In the genomic region with DNA sequence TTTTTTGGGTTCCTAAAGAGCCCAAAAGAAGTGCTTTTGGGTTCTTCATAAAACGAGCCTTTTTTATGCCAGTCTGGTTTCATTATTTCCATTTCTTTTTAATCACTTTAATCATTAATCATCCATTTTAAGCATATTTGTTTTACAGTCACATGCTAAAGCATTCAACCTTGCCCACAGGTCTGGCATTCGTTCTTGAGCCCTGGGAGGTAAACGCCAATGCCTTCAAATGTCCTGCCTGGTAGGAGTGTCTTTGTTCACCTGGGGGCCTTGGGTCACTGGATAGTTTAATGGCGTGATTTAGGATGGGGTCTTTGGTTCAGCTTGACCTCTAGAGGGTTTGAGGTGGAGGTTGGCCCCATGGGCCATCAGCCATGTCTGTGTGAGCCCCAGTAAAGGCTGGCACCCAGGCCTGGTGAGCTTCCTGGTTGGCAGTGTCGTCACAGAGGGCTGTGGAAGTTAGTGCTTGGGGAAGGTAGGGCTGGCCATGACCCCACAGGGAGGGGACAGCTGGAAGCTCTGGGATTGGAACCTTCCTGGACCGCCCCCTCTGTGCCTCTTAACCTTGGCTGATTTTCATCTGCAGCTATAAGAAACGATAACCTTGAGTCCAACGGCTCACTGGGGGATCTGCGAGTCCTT, we compare ENCODE assay signal across 16 cellular contexts. TPM values are rescaled to one million over a fixed set of nuclear protein-coding genes. Genes with fewer than 3 reads are reported as not detected.
DNase-seq lines count a peak whose midpoint lies in the region; ATAC-seq, FAIRE-seq and TF ChIP-seq lines count a peak whose summit lies in the region.
"Had no signal": no experiment of that assay in that cellular context is flagged by ENCODE, and none has a peak within 500 bp of the region (broad histone marks: within the 10 kb centered on the region; RNA-seq: fewer than 3 reads in every experiment).

No MANE protein-coding gene starts in this region.

- no peak overlapping the region for H3K4me2 ChIP-seq in BLaER1

- peaks cover 13% of the 10 kb centered on the region for H3K9me3 Mint-ChIP-seq in activated CD4-positive, alpha-beta T cell treated with anti-CD3 and anti-CD28 coated beads, Interleukin-2, amount 10 ng/mL, durations not matched to agents 7 days and 5 days
- H3K9me3 Mint-ChIP-seq in chondrocyte (ENCODE audit: low read depth), result peaks cover 10% of the 10 kb centered on the region

- H3K4me3 ChIP-seq in BLaER1, result no peak overlapping the region
- H3K4me3 ChIP-seq in pancreas, result no peak overlapping the region
- H3K4me3 ChIP-seq in brain microvascular endothelial cell (ENCODE audit: low read depth, low read length), result no peak overlapping the region
- H3K4me3 ChIP-seq: BLaER1 treated with 17β-estradiol and CSF1 and Interleukin-3, amounts not matched to agents 10 nM and 100 nM had no signal

- in situ Hi-C loops in brain microvascular endothelial cell (cut with HindIII; ENCODE audit: low pct_ligation_motif_present, low sequenced_read_pairs), result no loop called here

- H3K27ac ChIP-seq in BLaER1 (peak overlapping the region; percentile 69; the same call in 1 of the 2 replicates), pancreas (peak overlapping the region; percentile 0 to 56 (median 38)), brain microvascular endothelial cell (no peak overlapping the region)
- H3K27ac ChIP-seq: 22Rv1 had no signal

- peaks cover 5% of the 10 kb centered on the region for H3K4me1 Mint-ChIP-seq in activated CD4-positive, alpha-beta T cell treated with anti-CD3 and anti-CD28 coated beads, Interleukin-2, amount 10 ng/mL, durations not matched to agents 7 days and 5 days
- H3K4me1 Mint-ChIP-seq in chondrocyte (ENCODE audit: low read depth), result no peaks in the 10 kb centered on the region

- no peak overlapping the region for H3K9ac ChIP-seq in BLaER1

- H3K27me3 Mint-ChIP-seq in activated CD4-positive, alpha-beta T cell treated with anti-CD3 and anti-CD28 coated beads, Interleukin-2, amount 10 ng/mL, durations not matched to agents 7 days and 5 days, result no peaks in the 10 kb centered on the region
- H3K27me3 Mint-ChIP-seq in chondrocyte (ENCODE audit: low read depth), result no peaks in the 10 kb centered on the region
- H3K27me3 Mint-ChIP-seq: CD4-positive, CD25-positive, alpha-beta regulatory T cell had no signal

- H3K4me1 ChIP-seq in BLaER1 (peaks cover 14% of the 10 kb centered on the region), pancreas (no peaks in the 10 kb centered on the region)

- H3K36me3 Mint-ChIP-seq in activated CD4-positive, alpha-beta T cell treated with anti-CD3 and anti-CD28 coated beads, Interleukin-2, amount 10 ng/mL, durations not matched to agents 7 days and 5 days (ENCODE audit: low read depth), result peaks cover 43% of the 10 kb centered on the region
- peaks cover 33% of the 10 kb centered on the region for H3K36me3 Mint-ChIP-seq in chondrocyte (ENCODE audit: low read depth)

- H3K36me3 ChIP-seq in BLaER1 (peaks cover 89% of the 10 kb centered on the region), pancreas (peaks cover 0 to 30% (median 0%) of the 10 kb centered on the region in 3 donors), brain microvascular endothelial cell (replicated peaks) (peaks cover 11% of the 10 kb centered on the region)

- H3K4me3 Mint-ChIP-seq in activated CD4-positive, alpha-beta T cell treated with anti-CD3 and anti-CD28 coated beads, Interleukin-2, amount 10 ng/mL, durations not matched to agents 7 days and 5 days, result no peak overlapping the region
- H3K4me3 Mint-ChIP-seq in chondrocyte (ENCODE audit: unreplicated experiment), result no peak overlapping the region
- H3K4me3 Mint-ChIP-seq: CD4-positive, CD25-positive, alpha-beta regulatory T cell; HFFc6 had no signal

- DNase-seq in activated CD4-positive, alpha-beta T cell treated with anti-CD3 and anti-CD28 coated beads, Interleukin-2, amount 10 ng/mL, durations not matched to agents 7 days and 5 days, result no peak
- no peak for DNase-seq in activated CD4-positive, alpha-beta T cell treated with anti-CD3 and anti-CD28 coated beads, Interleukin-2, amount 50 U/mL, for 1 hour
- DNase-seq in chondrocyte (ENCODE audit: low spot score) (peak; percentile 46), pancreas (no peak), GM20000 (ENCODE audit: low spot score) (no peak), Ammon's horn (ENCODE audit: low spot score) (no peak), brain microvascular endothelial cell (no peak)
- DNase-seq: Calu3; CD4-positive, CD25-positive, alpha-beta regulatory T cell; DMS 273 treated with DMSO at 0.1 percent for 48 hours; HCEC 1CT; HFFc6 had no signal

- H3K27me3 ChIP-seq in BLaER1, result no peaks in the 10 kb centered on the region
- H3K27me3 ChIP-seq in pancreas, result no peaks in the 10 kb centered on the region
- H3K27me3 ChIP-seq in brain microvascular endothelial cell (replicated peaks), result no peaks in the 10 kb centered on the region
- H3K27me3 ChIP-seq: BLaER1 treated with 17β-estradiol and CSF1 and Interleukin-3, amounts not matched to agents 10 nM and 100 nM had no signal

- H3K27ac Mint-ChIP-seq in activated CD4-positive, alpha-beta T cell treated with anti-CD3 and anti-CD28 coated beads, Interleukin-2, amount 10 ng/mL, durations not matched to agents 7 days and 5 days, result peak overlapping the region; percentile 9
- H3K27ac Mint-ChIP-seq in chondrocyte (ENCODE audit: unreplicated experiment), result no peak overlapping the region
- H3K27ac Mint-ChIP-seq: CD4-positive, CD25-positive, alpha-beta regulatory T cell; HFFc6 had no signal

- TF ChIP-seq CTCF in chondrocyte (IDR thresholded peaks at IDR 0.05), result no peak
- no peak for TF ChIP-seq CTCF in pancreas (IDR thresholded peaks at IDR 0.05)
- TF ChIP-seq CTCF in GM20000 (IDR thresholded peaks at IDR 0.05; ENCODE audit: extremely low read depth, missing control alignments), result no peak
- TF ChIP-seq CTCF in brain microvascular endothelial cell (IDR thresholded peaks at IDR 0.05; ENCODE audit: low read depth, low read length, missing control alignments), result no peak

- WGBS in pancreas, 2 donors, result 62 to 72% methylated on average over 9 of the region's 9 CpGs

- intact Hi-C loops in pancreas (cut with DNase I), result no loop called here

- POLR2A ChIA-PET in activated CD4-positive, alpha-beta T cell treated with anti-CD3 and anti-CD28 coated beads, Interleukin-2, amount 10 ng/mL, durations not matched to agents 7 days and 5 days (lab: Charles Lee), result no interaction called here

- no peaks in the 10 kb centered on the region for H4K20me1 ChIP-seq in BLaER1

- peak; percentile 38 to 53 (median 44) for ATAC-seq in pancreas

- FAIRE-seq in pancreas (lab: Jason Lieb, UNC), result no peak
- FAIRE-seq: HTR-8/SVneo had no signal

- CTCF ChIA-PET in activated CD4-positive, alpha-beta T cell treated with anti-CD3 and anti-CD28 coated beads, Interleukin-2, amount 10 ng/mL, durations not matched to agents 7 days and 5 days (lab: Charles Lee), result no interaction called here

- H3K9me3 ChIP-seq in BLaER1 (peaks cover 13% of the 10 kb centered on the region), pancreas (no peaks in the 10 kb centered on the region)

RNA-seq across cellular contexts. Expression of a gene that starts 20.2 kb away (rescaled TPM):
- 10 to 100 TPM; 29.4 to 31.1 TPM for total RNA-seq in activated CD4-positive, alpha-beta T cell treated with anti-CD3 and anti-CD28 coated beads, Interleukin-2, amount 10 ng/mL, durations not matched to agents 7 days and 5 days
- total RNA-seq in chondrocyte, result 25.0 to 25.7 TPM (median 25.3 TPM) in 3 replicates
- 10 to 100 TPM in 1 of 6 donors, 1 to 10 TPM in 5; 6.7 to 11.6 (median 9.0) TPM for total RNA-seq in pancreas
- polyA plus RNA-seq in pancreas, result 10 to 100 TPM in 1 of 2 donors, 1 to 10 TPM in 1; 9.0 to 11.4 TPM

RNA-seq across cellular contexts. Expression of a gene that starts 22.6 kb away (rescaled TPM):
- total RNA-seq in activated CD4-positive, alpha-beta T cell treated with anti-CD3 and anti-CD28 coated beads, Interleukin-2, amount 10 ng/mL, durations not matched to agents 7 days and 5 days, result 10 to 100 TPM; 10.6 to 12.5 TPM
- total RNA-seq in chondrocyte (5.8 to 8.2 TPM (median 7.3 TPM) in 3 replicates), pancreas (1 to 10 TPM; 3.3 to 6.4 (median 4.3) TPM)
- polyA plus RNA-seq in pancreas, result 1 to 10 TPM; 7.3 to 8.6 TPM

RNA-seq across cellular contexts. Expression of a gene that starts 22.9 kb away (rescaled TPM):
- total RNA-seq in activated CD4-positive, alpha-beta T cell treated with anti-CD3 and anti-CD28 coated beads, Interleukin-2, amount 10 ng/mL, durations not matched to agents 7 days and 5 days, result 10 to 100 TPM; 43.8 to 50.1 TPM
- total RNA-seq in chondrocyte, result 37.4 to 40.6 TPM (median 37.6 TPM) in 3 replicates
- total RNA-seq in pancreas, result 10 to 100 TPM; 22.6 to 37.7 (median 26.4) TPM
- polyA plus RNA-seq in pancreas, result 10 to 100 TPM in 1 of 2 donors, 1 to 10 TPM in 1; 9.2 to 10.3 TPM
